23 cellular contexts compared by ENCODE assay signal in the genomic region with DNA sequence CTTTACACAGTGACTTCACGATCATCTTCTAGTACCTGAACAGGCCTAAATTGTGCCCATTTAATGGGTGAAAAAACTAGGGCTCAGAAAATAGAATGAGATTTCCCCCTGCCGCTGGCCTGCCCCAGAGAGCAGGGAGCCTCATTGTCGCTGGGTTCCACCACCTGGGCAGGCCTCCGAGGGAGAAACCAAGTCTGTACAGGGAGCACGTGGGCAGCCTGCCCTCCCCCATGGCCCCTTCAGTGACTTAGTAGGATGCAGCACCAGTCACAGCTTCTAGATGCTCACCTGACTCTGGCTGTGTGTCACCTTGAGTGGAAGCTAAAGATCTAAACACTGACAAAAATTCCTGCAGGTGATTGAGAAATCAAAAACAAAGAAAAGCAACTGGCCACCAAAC. TPM values are rescaled to one million over a fixed set of nuclear protein-coding genes. Genes with fewer than 3 reads are reported as not detected.
DNase-seq lines count a peak whose midpoint lies in the region; ATAC-seq and TF ChIP-seq lines count a peak whose summit lies in the region.
"Had no signal": no experiment of that assay in that cellular context is flagged by ENCODE, and none has a peak within 500 bp of the region (broad histone marks: within the 10 kb centered on the region; RNA-seq: fewer than 3 reads in every experiment).

No MANE protein-coding gene starts in this region.

- no TSS peak for BruUV-seq in Caco-2 (replicated peaks; lab: Mats Ljungman, UMichigan)

- peaks cover 17% of the 10 kb centered on the region for H3K4me1 Mint-ChIP-seq in Caco-2 (ENCODE audit: low read depth, unreplicated experiment)

- ATAC-seq in HG02870 (IDR thresholded peaks at IDR 0.05; ENCODE audit: unreplicated experiment) = no peak
- ATAC-seq: A549; CD8-positive, alpha-beta T cell; GM23338 had no signal

- peak overlapping the region; percentile 75 for H3K27ac Mint-ChIP-seq in Caco-2 (ENCODE audit: unreplicated experiment)
- H3K27ac Mint-ChIP-seq: CD8-positive, alpha-beta T cell; GM23338; HFFc6 had no signal

- peaks cover 3% of the 10 kb centered on the region for H3K9me3 Mint-ChIP-seq in Caco-2 (ENCODE audit: unreplicated experiment)
- H3K9me3 Mint-ChIP-seq: CD8-positive, alpha-beta T cell; GM23338; H9; HFFc6 had no signal

- WGBS in liver = 90% methylated on average over 5 of the region's 5 CpGs

- CTCF ChIA-PET in Caco-2 (lab: Charles Lee) = no interaction called here

- no peaks in the 10 kb centered on the region for H3K36me3 ChIP-seq in Caco-2 (ENCODE audit: control insufficient read depth, insufficient read depth, low read length)
- no peaks in the 10 kb centered on the region for H3K36me3 ChIP-seq in liver (ENCODE audit: control insufficient read depth in 4 of 4, insufficient read depth in 3 of 4, low read depth in 1 of 4, low read length in 3 of 4)
- H3K36me3 ChIP-seq: BLaER1 treated with 17β-estradiol and CSF1 and Interleukin-3, amounts not matched to agents 10 nM and 100 nM had no signal

- intact Hi-C loops in Caco-2 (cut with micrococcal nuclease; ENCODE audit: unreplicated experiment) (no loop called here), posterior vena cava (cut with DNase I) (loop anchor here in 1 of 2 donors (10.0 kb wide), 1 partner anchor 1235 kb away; no protein-coding TSS in a partner anchor)

- no peaks in the 10 kb centered on the region for H3K27me3 Mint-ChIP-seq in Caco-2 (ENCODE audit: insufficient read depth, unreplicated experiment)

- no peak for DNase-seq in Caco-2
- peak; percentile 44 for DNase-seq in posterior vena cava (ENCODE audit: low spot score)
- DNase-seq in NOMO-1 treated with dmso at 0.1 percent for 144 hours (lab: John Stamatoyannopoulos, UW; ENCODE audit: unreplicated experiment) = no peak
- DNase-seq in activated CD8-positive, alpha-beta memory T cell treated with anti-CD3 and anti-CD28 coated beads for 24 hours = no peak
- DNase-seq: AML-193; CD8-positive, alpha-beta T cell; DMS79 treated with DMSO at 0.1 percent for 48 hours; GF-D8; H9; HFFc6; KBM-7; NCI-H1694; NCI-H2081; NCI-H2227 treated with DMSO at 0.1 percent for 48 hours; NCI-H526 treated with DMSO at 0.1 percent for 48 hours; SHP77 treated with DMSO at 0.1 percent for 48 hours had no signal

- no peak for TF ChIP-seq CTCF in Caco-2 (IDR thresholded peaks at IDR 0.05; ENCODE audit: insufficient read depth in 1 of 2, low read depth in 1 of 2, low read length in 1 of 2, severe bottlenecking in 1 of 2, unreplicated experiment in 1 of 2)
- TF ChIP-seq CTCF in VCaP (conservative IDR thresholded peaks at IDR 0.05) = no peak
- TF ChIP-seq CTCF in liver (IDR thresholded peaks at IDR 0.05; ENCODE audit: low read depth, low read length, missing input control) = no peak

- no peaks in the 10 kb centered on the region for H3K9me3 ChIP-seq in Caco-2
- no peaks in the 10 kb centered on the region for H3K9me3 ChIP-seq in liver (ENCODE audit: control insufficient read depth in 4 of 4, low read length in 3 of 4)
- H3K9me3 ChIP-seq: A549; BLaER1 treated with 17β-estradiol and CSF1 and Interleukin-3, amounts not matched to agents 10 nM and 100 nM had no signal

- H3K27me3 ChIP-seq in Caco-2 (replicated peaks; ENCODE audit: control insufficient read depth, insufficient read depth, low read length) (no peaks in the 10 kb centered on the region), liver (ENCODE audit: control insufficient read depth in 4 of 4, insufficient read depth in 4 of 4, low read length in 3 of 4) (no peaks in the 10 kb centered on the region)
- H3K27me3 ChIP-seq: BLaER1 treated with 17β-estradiol and CSF1 and Interleukin-3, amounts not matched to agents 10 nM and 100 nM had no signal

- TF ChIP-seq RAD21 in liver (IDR thresholded peaks at IDR 0.05) = no peak

- no peak overlapping the region for H3K4me3 Mint-ChIP-seq in Caco-2 (ENCODE audit: unreplicated experiment)
- H3K4me3 Mint-ChIP-seq: CD8-positive, alpha-beta T cell; GM23338; H9; HFFc6 had no signal

- POLR2A ChIA-PET in Caco-2 (lab: Charles Lee) = no interaction called here

- no peak overlapping the region for H3K4me3 ChIP-seq in Caco-2 (ENCODE audit: low read depth, low read length)
- no peak overlapping the region for H3K4me3 ChIP-seq in liver (ENCODE audit: low read depth in 1 of 3, low read length in 3 of 3)
- H3K4me3 ChIP-seq: A549; BLaER1 treated with 17β-estradiol and CSF1 and Interleukin-3, amounts not matched to agents 10 nM and 100 nM; GM23338 had no signal

- no peak overlapping the region for H3K9ac ChIP-seq in liver (ENCODE audit: low read depth in 1 of 2, low read length in 2 of 2)

- H3K36me3 Mint-ChIP-seq in Caco-2 (ENCODE audit: insufficient read depth, unreplicated experiment) = peaks cover 9% of the 10 kb centered on the region
- H3K36me3 Mint-ChIP-seq: CD8-positive, alpha-beta T cell had no signal

- peaks cover 28% of the 10 kb centered on the region for H3K4me1 ChIP-seq in Caco-2
- H3K4me1 ChIP-seq in liver (ENCODE audit: control insufficient read depth in 4 of 4, insufficient read depth in 4 of 4, low read length in 3 of 4) = peaks cover 6 to 22% (median 16%) of the 10 kb centered on the region in 4 donors

- peak overlapping the region; percentile 1; the same call in 1 of the 2 replicates for H3K27ac ChIP-seq in VCaP
- peak overlapping the region; percentile 31 to 47 for H3K27ac ChIP-seq in liver (ENCODE audit: low read depth in 1 of 2, low read length in 2 of 2)
- H3K27ac ChIP-seq: A549 had no signal

TF ChIP-seq in liver, 16 proteins besides CTCF, POLR2A, EP300 and RAD21:
- TF ChIP-seq TAF1 (conservative IDR thresholded peaks at IDR 0.05) (no peak), YY1 (IDR thresholded peaks at IDR 0.05) (no peak), MAX (IDR thresholded peaks at IDR 0.05) (no peak), SP1 (IDR thresholded peaks at IDR 0.05) (no peak), RXRA (IDR thresholded peaks at IDR 0.05) (no peak), ATF3 (IDR thresholded peaks at IDR 0.05) (no peak), JUND (IDR thresholded peaks at IDR 0.05) (no peak), GABPA (IDR thresholded peaks at IDR 0.05 in 1 of 2, conservative IDR thresholded peaks at IDR 0.05 in 1 of 2) (no peak), ZBTB33 (IDR thresholded peaks at IDR 0.05) (no peak)

RNA-seq across cellular contexts. Expression of gene ASPRV1, which starts 18.5 kb away (rescaled TPM):
- total RNA-seq in Caco-2 (2022) (0.32 and 0.66 TPM in 2 replicates), liver (under 1 TPM; 0.19 to 0.75 TPM), posterior vena cava (1 to 10 TPM in 1 of 2 donors, under 1 TPM in 1; 1.00 to 1.7 TPM)
- polyA plus RNA-seq in liver = under 1 TPM; 0.21 to 0.25 TPM
- total RNA-seq: NCI-H460 had no signal
